ENCODE assay signal across 8 cellular contexts in genomic region chr9:96417610-96418073, GRCh38. TPM values are rescaled to one million over a fixed set of nuclear protein-coding genes. Genes with fewer than 3 reads are reported as not detected.
A peak's percentile ranks its signal among the peaks of the same experiment; 100 is the strongest.
DNase-seq lines count a peak whose midpoint lies in the region; ATAC-seq and TF ChIP-seq lines count a peak whose summit lies in the region.

No MANE protein-coding gene starts in this region.

- H3K4me3 ChIP-seq in ACC112 (ENCODE audit: low read depth, low read length): peak overlapping the region; percentile 77
- peak overlapping the region; percentile 70 for H3K4me3 ChIP-seq in HEK293 (ENCODE audit: low read depth, low read length)
- peak overlapping the region; percentile 71 to 89 (median 80) for H3K4me3 ChIP-seq in esophagus squamous epithelium
- peak overlapping the region; percentile 86 to 97 for H3K4me3 ChIP-seq in neutrophil (ENCODE audit: low read depth in 1 of 2, low read length in 1 of 2)

- TF ChIP-seq CTCF in HEK293 (tag by site-specific recombination; IDR thresholded peaks at IDR 0.05) (no peak), esophagus squamous epithelium (IDR thresholded peaks at IDR 0.05) (no peak), neutrophil (IDR thresholded peaks at IDR 0.05) (no peak)

- whole genome bisulfite sequencing in esophagus squamous epithelium, 2 donors: no CpG with 5 or more reads among the region's 65 CpGs

- H2AFZ ChIP-seq in ACC112 (ENCODE audit: low read length, unreplicated experiment): peak overlapping the region; percentile 69

- intact Hi-C loops in esophagus squamous epithelium (cut with DNase I): loop anchor here (10.0 kb wide), 1 partner anchor 83 kb away; no protein-coding TSS in a partner anchor

- H3K27ac ChIP-seq in ACC112 (ENCODE audit: low read depth, low read length) (peak overlapping the region; percentile 93), HEK293 (ENCODE audit: extremely low read depth, low read depth, low read length) (peak overlapping the region; percentile 98), esophagus squamous epithelium (peak overlapping the region; percentile 97 to 100 (median 99)), neutrophil (peak overlapping the region; percentile 79)

- peak; percentile 10 for DNase-seq in activated CD4-positive, CD25-positive, alpha-beta regulatory T cell treated with anti-CD3 and anti-CD28 coated beads, Interleukin-2, amount 50 U/mL, for 16 hours (ENCODE audit: low read depth, low spot score)
- DNase-seq in esophagus squamous epithelium (lab: John Stamatoyannopoulos, UW): no peak
- no peak for DNase-seq in G401 (ENCODE audit: low spot score)

- in situ Hi-C loops in G401 (cut with HindIII; ENCODE audit: low sequenced_read_pairs): no loop called here

- TF ChIP-seq POLR2A in esophagus squamous epithelium (IDR thresholded peaks at IDR 0.05): no peak

- no peaks in the 10 kb centered on the region for H3K27me3 ChIP-seq in ACC112 (ENCODE audit: insufficient read depth, low read length)
- H3K27me3 ChIP-seq in esophagus squamous epithelium: no peaks in the 10 kb centered on the region
- no peaks in the 10 kb centered on the region for H3K27me3 ChIP-seq in neutrophil

- H3K9me3 ChIP-seq in HEK293 (ENCODE audit: control insufficient read depth, insufficient read depth, low read depth, low read length) (no peaks in the 10 kb centered on the region), esophagus squamous epithelium (no peaks in the 10 kb centered on the region), neutrophil (no peaks in the 10 kb centered on the region)

- POLR2A ChIA-PET in HEK293 (lab: Yijun Ruan, JAX): no interaction called here

- H3K79me2 ChIP-seq in ACC112 (ENCODE audit: control insufficient read depth, insufficient read depth, low read length, unreplicated experiment): peaks cover 31% of the 10 kb centered on the region

- CTCF ChIA-PET in HEK293 (lab: Yijun Ruan, JAX): no interaction called here

- H3K36me3 ChIP-seq in ACC112 (ENCODE audit: insufficient read depth, low read length): no peaks in the 10 kb centered on the region
- H3K36me3 ChIP-seq in HEK293 (ENCODE audit: control insufficient read depth in 2 of 2, insufficient read depth in 1 of 2, low read length in 2 of 2): peaks cover 0 to 7% of the 10 kb centered on the region in 2 experiments; a peak in 2 of 3 replicates
- no peaks in the 10 kb centered on the region for H3K36me3 ChIP-seq in esophagus squamous epithelium
- H3K36me3 ChIP-seq in neutrophil: no peaks in the 10 kb centered on the region

- peaks cover 16% of the 10 kb centered on the region for H3K4me1 ChIP-seq in ACC112 (ENCODE audit: control insufficient read depth, insufficient read depth, low read length, unreplicated experiment)
- peaks cover 5% of the 10 kb centered on the region; the same call in 1 of the 2 replicates for H3K4me1 ChIP-seq in HEK293 (ENCODE audit: control insufficient read depth, insufficient read depth, low read length)
- peaks cover 13 to 50% (median 24%) of the 10 kb centered on the region in 3 donors for H3K4me1 ChIP-seq in esophagus squamous epithelium
- H3K4me1 ChIP-seq in neutrophil (ENCODE audit: control insufficient read depth in 1 of 2, insufficient read depth in 1 of 2, low read depth in 1 of 2, low read length in 1 of 2): peaks cover 36 to 39% of the 10 kb centered on the region in 2 experiments

- ATAC-seq in GM18873 (IDR thresholded peaks at IDR 0.05; ENCODE audit: low FRiP score, unreplicated experiment) (no peak), HG02623 (IDR thresholded peaks at IDR 0.05; ENCODE audit: unreplicated experiment) (no peak)

TF ChIP-seq in HEK293, 187 proteins besides CTCF, POLR2A, EP300 and RAD21:
- peak; percentile 7 for TF ChIP-seq ZBTB26 (tag by site-specific recombination; optimal IDR thresholded peaks at IDR 0.05)
- 0 out of 2 replicates have a peak, but pooled peaks have one; percentile 14 for TF ChIP-seq PBX3 (CRISPR knock-in tag; IDR thresholded peaks at IDR 0.05)
- TF ChIP-seq BCL11A (tag by site-specific recombination; IDR thresholded peaks at IDR 0.05; ENCODE audit: low read depth): no peak
- TF ChIP-seq ZNF530 (tag by site-specific recombination; IDR thresholded peaks at IDR 0.05; ENCODE audit: low read depth): no peak

RNA-seq across cellular contexts. Expression of gene ZNF367, which starts 0.5 kb away (rescaled TPM):
- 1 to 10 TPM; 2.2 to 7.1 (median 4.6) TPM for total RNA-seq in esophagus squamous epithelium
- total RNA-seq in G401 (2014; rRNA removed; shearing (Covaris generic)): 8.6 and 10.7 TPM in 2 replicates

RNA-seq across cellular contexts. Expression of gene HABP4, which starts 32.3 kb away (rescaled TPM):
- 10 to 100 TPM in 1 of 4 donors, 1 to 10 TPM in 2, under 1 TPM in 1; 0.80 to 12.4 (median 2.7) TPM for total RNA-seq in esophagus squamous epithelium
- total RNA-seq in G401 (2014; rRNA removed; shearing (Covaris generic)): 66.0 and 78.9 TPM in 2 replicates

RNA-seq across cellular contexts. Expression of gene SLC35D2, which starts 34.1 kb away (rescaled TPM):
- 10 to 100 TPM; 10.3 to 28.5 (median 16.4) TPM for total RNA-seq in esophagus squamous epithelium
- 23.3 and 25.7 TPM in 2 replicates for total RNA-seq in G401 (2014; rRNA removed; shearing (Covaris generic))
